Comparison of ENCODE assay signal across 8 cellular contexts in genomic region chr4:102761478-102761790, GRCh38. TPM values are rescaled to one million over a fixed set of nuclear protein-coding genes. Genes with fewer than 3 reads are reported as not detected.
DNase-seq lines count a peak whose midpoint lies in the region; ATAC-seq and TF ChIP-seq lines count a peak whose summit lies in the region.

No MANE protein-coding gene starts in this region.

- peak overlapping the region; percentile 92 for H3K4me3 Mint-ChIP-seq in activated CD8-positive, alpha-beta T cell treated with anti-CD3 and anti-CD28 coated beads for 36 hours

- peak overlapping the region; percentile 91 for H3K4me2 ChIP-seq in skeletal muscle satellite cell (ENCODE audit: low read length)

- intact Hi-C loops in activated CD8-positive, alpha-beta T cell treated with anti-CD3 and anti-CD28 coated beads for 36 hours (cut with micrococcal nuclease) = loop anchor here (5.0 kb wide), 1 partner anchor 36 kb away; no protein-coding TSS in a partner anchor
- intact Hi-C loops in left ventricle myocardium inferior (cut with micrococcal nuclease) = no loop called here

- POLR2A ChIA-PET in activated CD8-positive, alpha-beta T cell treated with anti-CD3 and anti-CD28 coated beads for 36 hours (lab: Charles Lee) = interaction anchor here (1.0 to 2.2 kb wide), 7 partner anchors 28 to 338 kb away, joined by 3 to 15 read pairs (median 4); partner anchors contain the start of genes CISD2 and UBE2D3

- H3K27me3 ChIP-seq in left ventricle myocardium inferior (ENCODE audit: low read depth) (no peaks in the 10 kb centered on the region), skeletal muscle satellite cell (ENCODE audit: control insufficient read depth, insufficient read depth, low read length) (no peaks in the 10 kb centered on the region)

- H3K27me3 Mint-ChIP-seq in activated CD8-positive, alpha-beta T cell treated with anti-CD3 and anti-CD28 coated beads for 36 hours = peaks cover 2% of the 10 kb centered on the region

- peak overlapping the region; percentile 53 for H3K27ac Mint-ChIP-seq in activated CD8-positive, alpha-beta T cell treated with anti-CD3 and anti-CD28 coated beads for 36 hours

- H3K36me3 ChIP-seq in left ventricle myocardium inferior = no peaks in the 10 kb centered on the region
- no peaks in the 10 kb centered on the region for H3K36me3 ChIP-seq in skeletal muscle satellite cell (ENCODE audit: insufficient read depth, low read length)

- peak; percentile 32 for DNase-seq in activated CD8-positive, alpha-beta T cell treated with anti-CD3 and anti-CD28 coated beads for 36 hours
- DNase-seq in left ventricle myocardium inferior (no peak), KBM-7 (no peak), GDM1 (lab: John Stamatoyannopoulos, UW) (no peak)

- H3K4me1 Mint-ChIP-seq in activated CD8-positive, alpha-beta T cell treated with anti-CD3 and anti-CD28 coated beads for 36 hours (ENCODE audit: low read depth) = peaks cover 27% of the 10 kb centered on the region

- H3K9me3 ChIP-seq in left ventricle myocardium inferior (replicated peaks) (no peaks in the 10 kb centered on the region), skeletal muscle satellite cell (replicated peaks; ENCODE audit: low read length) (no peaks in the 10 kb centered on the region)

- ATAC-seq in GM21367 (IDR thresholded peaks at IDR 0.05; ENCODE audit: unreplicated experiment) = peak; percentile 14
- ATAC-seq in activated CD8-positive, alpha-beta T cell treated with anti-CD3 and anti-CD28 coated beads for 36 hours = no peak
- ATAC-seq in HG02970 (IDR thresholded peaks at IDR 0.05; ENCODE audit: low FRiP score, unreplicated experiment) = no peak

- no peaks in the 10 kb centered on the region for H3K9me3 Mint-ChIP-seq in activated CD8-positive, alpha-beta T cell treated with anti-CD3 and anti-CD28 coated beads for 36 hours

- TF ChIP-seq CTCF in 22Rv1 (IDR thresholded peaks at IDR 0.05) (no peak), left ventricle myocardium inferior (IDR thresholded peaks at IDR 0.05; ENCODE audit: borderline replicate concordance) (no peak)
- TF ChIP-seq CTCF in activated CD8-positive, alpha-beta T cell treated with anti-CD3 and anti-CD28 coated beads for 36 hours (IDR thresholded peaks at IDR 0.05) = no peak

- H3K36me3 Mint-ChIP-seq in activated CD8-positive, alpha-beta T cell treated with anti-CD3 and anti-CD28 coated beads for 36 hours (ENCODE audit: low read depth) = peaks cover 6% of the 10 kb centered on the region

- H3K27ac ChIP-seq in 22Rv1 (peak overlapping the region; percentile 77; the same call in 1 of the 2 replicates), left ventricle myocardium inferior (replicated peaks) (peak overlapping the region; percentile 89)

- H3K4me3 ChIP-seq in left ventricle myocardium inferior (peak overlapping the region; percentile 98), skeletal muscle satellite cell (ENCODE audit: low read length) (peak overlapping the region; percentile 96)

- CTCF ChIA-PET in activated CD8-positive, alpha-beta T cell treated with anti-CD3 and anti-CD28 coated beads for 36 hours (lab: Charles Lee) = interaction anchor here (0.7 to 1.6 kb wide), 5 partner anchors 9 to 331 kb away, joined by 3 to 6 read pairs (median 3); no protein-coding TSS in a partner anchor

- H3K4me1 ChIP-seq in left ventricle myocardium inferior (peaks cover 45% of the 10 kb centered on the region), skeletal muscle satellite cell (ENCODE audit: control insufficient read depth, insufficient read depth, low read length) (peaks cover 9% of the 10 kb centered on the region)

- H3K9ac ChIP-seq in skeletal muscle satellite cell (ENCODE audit: low read depth, low read length) = peak overlapping the region; percentile 74

- in situ Hi-C loops in KBM-7 (cut with MboI; ENCODE audit: low pct_unique_long_range_greater_than_20kb, low sequenced_read_pairs) = no loop called here

RNA-seq across cellular contexts. Expression of gene MANBA, which starts 0.7 kb away (rescaled TPM):
- 10 to 100 TPM; 14.5 to 16.3 TPM for total RNA-seq in activated CD8-positive, alpha-beta T cell treated with anti-CD3 and anti-CD28 coated beads for 36 hours
- total RNA-seq in left ventricle myocardium inferior = 30.3 TPM
- 18.0 and 18.8 TPM in 2 replicates for total RNA-seq in skeletal muscle satellite cell (2012; rRNA removed)
